11 cellular contexts compared by ENCODE assay signal in the genomic region with DNA sequence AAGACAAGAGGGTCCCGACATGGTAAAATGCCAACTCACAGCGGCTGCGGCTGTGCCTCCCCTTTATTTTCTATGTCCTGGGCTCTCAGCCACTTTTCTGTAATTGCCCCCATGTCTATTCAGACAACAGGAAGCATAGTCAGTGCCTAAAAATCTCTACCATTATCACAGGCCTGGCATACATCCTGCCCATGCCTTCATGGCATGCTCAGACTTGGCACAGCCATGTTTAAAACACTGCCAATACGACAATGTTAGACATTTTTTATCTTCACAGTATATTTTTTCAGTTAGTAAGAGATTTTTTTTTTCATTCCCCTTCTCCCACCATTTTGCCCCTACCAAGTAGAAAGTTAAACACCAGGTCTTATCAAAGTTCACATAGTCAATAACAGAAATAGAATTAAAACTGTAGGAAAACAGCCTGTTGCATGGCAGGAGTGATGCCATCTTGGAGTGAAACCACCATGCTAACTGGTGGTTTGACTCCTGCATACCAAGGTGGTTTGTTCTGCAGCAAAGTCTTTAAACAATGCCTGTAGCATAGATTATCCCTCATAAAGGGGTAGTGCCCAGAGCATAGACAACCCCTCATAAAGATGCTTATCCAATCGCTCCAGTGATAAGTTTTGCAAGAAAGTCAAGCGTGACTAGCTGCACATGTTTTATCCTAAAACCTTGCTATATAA. TPM values are rescaled to one million over a fixed set of nuclear protein-coding genes. Genes with fewer than 3 reads are reported as not detected.
DNase-seq lines count a peak whose midpoint lies in the region; ATAC-seq and TF ChIP-seq lines count a peak whose summit lies in the region.
"Had no signal": no experiment of that assay in that cellular context is flagged by ENCODE, and none has a peak within 500 bp of the region (broad histone marks: within the 10 kb centered on the region; RNA-seq: fewer than 3 reads in every experiment).

No MANE protein-coding gene starts in this region.

- H3K36me3 Mint-ChIP-seq in activated CD4-positive, alpha-beta T cell treated with anti-CD3 and anti-CD28 coated beads, Interleukin-2, amount 10 ng/mL, durations not matched to agents 24 days and 14 days (ENCODE audit: low read depth), result peaks cover 40% of the 10 kb centered on the region
- peaks cover 16% of the 10 kb centered on the region for H3K36me3 Mint-ChIP-seq in activated CD4-positive, alpha-beta T cell treated with anti-CD3 and anti-CD28 coated beads, Interleukin-2, amount 10 ng/mL, durations not matched to agents 7 days and 5 days (ENCODE audit: low read depth)

- intact Hi-C loops in activated CD4-positive, alpha-beta T cell treated with anti-CD3 and anti-CD28 coated beads, Interleukin-2, amount 10 ng/mL, durations not matched to agents 24 days and 14 days (cut with micrococcal nuclease), result loop anchor here (1.0 to 2.0 kb wide), 2 partner anchors 61 to 97 kb away; partner anchors contain the start of gene LIMA1

- no peak for TF ChIP-seq POLR2A in erythroblast (IDR thresholded peaks at IDR 0.05; ENCODE audit: low read length)

- CTCF ChIA-PET in activated CD4-positive, alpha-beta T cell treated with anti-CD3 and anti-CD28 coated beads, Interleukin-2, amount 10 ng/mL, durations not matched to agents 7 days and 5 days (lab: Charles Lee), result interaction anchor here (0.9 to 4.0 kb wide), 5 partner anchors 11 to 74 kb away, joined by 3 to 12 read pairs (median 4); partner anchors contain the start of gene COX14

- DNase-seq in activated CD4-positive, alpha-beta T cell treated with anti-CD3 and anti-CD28 coated beads, Interleukin-2, amount 10 ng/mL, durations not matched to agents 24 days and 14 days, result no peak
- no peak for DNase-seq in activated CD4-positive, alpha-beta T cell treated with anti-CD3 and anti-CD28 coated beads, Interleukin-2, amount 10 ng/mL, durations not matched to agents 7 days and 5 days
- DNase-seq in fibroblast of pulmonary artery (ENCODE audit: low read depth) (peak; percentile 67), thoracic aorta (ENCODE audit: low spot score) (no peak), globus pallidus (ENCODE audit: low spot score) (no peak), erythroblast (lab: John Stamatoyannopoulos, UW) (no peak)
- DNase-seq: activated B cell treated with CpG ODN at 0.5 μM for 24 hours, hippocampal formation had no signal

- H3K27ac Mint-ChIP-seq in activated CD4-positive, alpha-beta T cell treated with anti-CD3 and anti-CD28 coated beads, Interleukin-2, amount 10 ng/mL, durations not matched to agents 24 days and 14 days, result peak overlapping the region; percentile 95
- no peak overlapping the region for H3K27ac Mint-ChIP-seq in activated CD4-positive, alpha-beta T cell treated with anti-CD3 and anti-CD28 coated beads, Interleukin-2, amount 10 ng/mL, durations not matched to agents 7 days and 5 days
- H3K27ac Mint-ChIP-seq: activated B cell treated with CpG ODN at 0.5 μM for 24 hours, neural progenitor cell had no signal

- no peaks in the 10 kb centered on the region for H3K9me3 ChIP-seq in thoracic aorta

- no peak overlapping the region for H3K4me3 ChIP-seq in fibroblast of pulmonary artery (replicated peaks; ENCODE audit: low read depth, low read length)
- no peak overlapping the region for H3K4me3 ChIP-seq in thoracic aorta
- H3K4me3 ChIP-seq: neural progenitor cell had no signal

- peaks cover 54% of the 10 kb centered on the region for H3K4me1 Mint-ChIP-seq in activated CD4-positive, alpha-beta T cell treated with anti-CD3 and anti-CD28 coated beads, Interleukin-2, amount 10 ng/mL, durations not matched to agents 24 days and 14 days
- peaks cover 44% of the 10 kb centered on the region for H3K4me1 Mint-ChIP-seq in activated CD4-positive, alpha-beta T cell treated with anti-CD3 and anti-CD28 coated beads, Interleukin-2, amount 10 ng/mL, durations not matched to agents 7 days and 5 days

- H3K4me1 ChIP-seq in thoracic aorta (ENCODE audit: control insufficient read depth in 1 of 2, low read depth in 2 of 2), result peaks cover 39 to 62% of the 10 kb centered on the region in 2 donors

- no peaks in the 10 kb centered on the region for H3K9me3 Mint-ChIP-seq in activated CD4-positive, alpha-beta T cell treated with anti-CD3 and anti-CD28 coated beads, Interleukin-2, amount 10 ng/mL, durations not matched to agents 24 days and 14 days
- H3K9me3 Mint-ChIP-seq in activated CD4-positive, alpha-beta T cell treated with anti-CD3 and anti-CD28 coated beads, Interleukin-2, amount 10 ng/mL, durations not matched to agents 7 days and 5 days, result no peaks in the 10 kb centered on the region
- H3K9me3 Mint-ChIP-seq: activated B cell treated with CpG ODN at 0.5 μM for 24 hours, neural progenitor cell had no signal

- no peaks in the 10 kb centered on the region for H3K27me3 ChIP-seq in thoracic aorta (replicated peaks; ENCODE audit: insufficient read depth)
- H3K27me3 ChIP-seq: neural progenitor cell had no signal

- TF ChIP-seq CTCF in VCaP (conservative IDR thresholded peaks at IDR 0.05) (no peak), fibroblast of pulmonary artery (IDR thresholded peaks at IDR 0.05; ENCODE audit: low read length, missing control alignments) (no peak), thoracic aorta (IDR thresholded peaks at IDR 0.05) (no peak)

- H3K4me3 Mint-ChIP-seq in activated CD4-positive, alpha-beta T cell treated with anti-CD3 and anti-CD28 coated beads, Interleukin-2, amount 10 ng/mL, durations not matched to agents 24 days and 14 days, result peak overlapping the region; percentile 72
- H3K4me3 Mint-ChIP-seq in activated CD4-positive, alpha-beta T cell treated with anti-CD3 and anti-CD28 coated beads, Interleukin-2, amount 10 ng/mL, durations not matched to agents 7 days and 5 days, result no peak overlapping the region
- H3K4me3 Mint-ChIP-seq: activated B cell treated with CpG ODN at 0.5 μM for 24 hours, neural progenitor cell had no signal

- H3K27ac ChIP-seq in VCaP, result peak overlapping the region; percentile 92
- H3K27ac ChIP-seq in thoracic aorta, result peak overlapping the region; percentile 74 to 88
- H3K27ac ChIP-seq: neural progenitor cell had no signal

- H3K36me3 ChIP-seq in thoracic aorta, result peaks cover 8% of the 10 kb centered on the region
- H3K36me3 ChIP-seq: neural progenitor cell had no signal

- no peaks in the 10 kb centered on the region for H3K27me3 Mint-ChIP-seq in activated CD4-positive, alpha-beta T cell treated with anti-CD3 and anti-CD28 coated beads, Interleukin-2, amount 10 ng/mL, durations not matched to agents 24 days and 14 days
- H3K27me3 Mint-ChIP-seq in activated CD4-positive, alpha-beta T cell treated with anti-CD3 and anti-CD28 coated beads, Interleukin-2, amount 10 ng/mL, durations not matched to agents 7 days and 5 days, result no peaks in the 10 kb centered on the region
- H3K27me3 Mint-ChIP-seq: activated B cell treated with CpG ODN at 0.5 μM for 24 hours had no signal

- POLR2A ChIA-PET in activated CD4-positive, alpha-beta T cell treated with anti-CD3 and anti-CD28 coated beads, Interleukin-2, amount 10 ng/mL, durations not matched to agents 7 days and 5 days (lab: Charles Lee), result no interaction called here

- no peak for ATAC-seq in thoracic aorta (ENCODE audit: insufficient number of reproducible peaks, low FRiP score, low read depth)
- no peak for ATAC-seq in HG02642 (IDR thresholded peaks at IDR 0.05; ENCODE audit: poor library complexity, unreplicated experiment)

RNA-seq across cellular contexts. Expression of gene CERS5, which starts 18.9 kb away (rescaled TPM):
- total RNA-seq in activated CD4-positive, alpha-beta T cell treated with anti-CD3 and anti-CD28 coated beads, Interleukin-2, amount 10 ng/mL, durations not matched to agents 24 days and 14 days, result 62.6 and 66.5 TPM in 2 replicates
- 10 to 100 TPM; 49.2 to 59.2 TPM for total RNA-seq in activated CD4-positive, alpha-beta T cell treated with anti-CD3 and anti-CD28 coated beads, Interleukin-2, amount 10 ng/mL, durations not matched to agents 7 days and 5 days
- total RNA-seq in thoracic aorta, result 10 to 100 TPM; 34.6 to 73.5 TPM
